Comparison of ENCODE assay signal across 8 cellular contexts in genomic region chr17:31858647-31859486, GRCh38. TPM values are rescaled to one million over a fixed set of nuclear protein-coding genes. Genes with fewer than 3 reads are reported as not detected.
A peak's percentile ranks its signal among the peaks of the same experiment; 100 is the strongest.
DNase-seq lines count a peak whose midpoint lies in the region; ATAC-seq, FAIRE-seq and TF ChIP-seq lines count a peak whose summit lies in the region.

TSS of gene COPRS (minus strand) at chr17:31859244. CDS start at chr17:31859199, 45 bp downstream.

- no peak for TF ChIP-seq CTCF in kidney epithelial cell (IDR thresholded peaks at IDR 0.05; ENCODE audit: insufficient read depth, low read length, poor library complexity, severe bottlenecking)

- no peaks in the 10 kb centered on the region for H3K36me3 ChIP-seq in kidney epithelial cell (ENCODE audit: control insufficient read depth, insufficient read depth, low read length)

- peak; percentile 89 for FAIRE-seq in GM12891 (lab: Jason Lieb, UNC)

- peak; percentile 58 for ATAC-seq in HG03025 (IDR thresholded peaks at IDR 0.05; ENCODE audit: low FRiP score, unreplicated experiment)

- H3K27me3 ChIP-seq in kidney epithelial cell (ENCODE audit: control insufficient read depth, insufficient read depth, low read length): no peaks in the 10 kb centered on the region

- no peak for TF ChIP-seq POLR2A in GM12891 (IDR thresholded peaks at IDR 0.05; ENCODE audit: low read depth, low read length)

- peak; percentile 92 for DNase-seq in GM12891 (ENCODE audit: insufficient read length, low spot score)
- peak; percentile 88 for DNase-seq in NCI-H345 (lab: John Stamatoyannopoulos, UW)
- peak; percentile 72 for DNase-seq in activated CD4-positive, alpha-beta T cell treated with anti-CD3 and anti-CD28 coated beads for 24 hours (ENCODE audit: low read depth in 2 of 2)
- DNase-seq in cerebellum (ENCODE audit: low spot score): peak; percentile 97
- peak; percentile 39 for DNase-seq in kidney epithelial cell (ENCODE audit: low read depth)
- DNase-seq in stimulated activated CD4-positive, alpha-beta T cell treated with anti-CD3 and anti-CD28 coated beads, Interleukin-15, amount 100 ng/mL, for 24 hours: peak; percentile 88
- DNase-seq in cortex of kidney (lab: John Stamatoyannopoulos, UW): no peak

- peak within 1 kb of the TSS; percentile 67 for H3K4me3 ChIP-seq in kidney epithelial cell (ENCODE audit: low read depth, low read length)

TF ChIP-seq in GM12891, 5 proteins besides CTCF, POLR2A, EP300 and RAD21:
- no peak for TF ChIP-seq TAF1 (IDR thresholded peaks at IDR 0.05; ENCODE audit: low read depth, low read length)
- TF ChIP-seq POLR2AphosphoS5 (IDR thresholded peaks at IDR 0.05; ENCODE audit: low read depth, low read length): no peak
- no peak for TF ChIP-seq PAX5 (IDR thresholded peaks at IDR 0.05; ENCODE audit: insufficient read depth, low read length, severe bottlenecking)
- TF ChIP-seq POU2F2 (IDR thresholded peaks at IDR 0.05; ENCODE audit: low read depth, low read length): no peak
- no peak for TF ChIP-seq SPI1 (IDR thresholded peaks at IDR 0.05; ENCODE audit: low read depth, low read length)

RNA-seq across cellular contexts. Expression of gene COPRS, which starts in this region (rescaled TPM):
- 15.9 TPM for polyA plus RNA-seq in GM12891 (2012; ENCODE audit: low read depth, missing spikeins)
- total RNA-seq in cerebellum: 20.4 TPM
- total RNA-seq in kidney epithelial cell: 78.2 and 88.8 TPM in 2 replicates
